Comparison of ENCODE assay signal across 29 cellular contexts in genomic region chr7:83599131-83599530, GRCh38. TPM values are rescaled to one million over a fixed set of nuclear protein-coding genes. Genes with fewer than 3 reads are reported as not detected.
"Had no signal": no experiment of that assay in that cellular context is flagged by ENCODE, and none has a peak within 500 bp of the region (broad histone marks: within the 10 kb centered on the region; RNA-seq: fewer than 3 reads in every experiment).

No MANE protein-coding gene starts in this region.

- ATAC-seq: activated CD8-positive, alpha-beta T cell treated with anti-CD3 and anti-CD28 coated beads for 36 hours; activated naive CD4-positive, alpha-beta T cell treated with anti-CD3 and anti-CD28 coated beads, Interleukin-2, amount 50 U/mL, for 72 hours; Panc1 had no signal

- H3K4me1 Mint-ChIP-seq: activated CD4-positive, alpha-beta T cell treated with anti-CD3 and anti-CD28 coated beads, Interleukin-2, amount 10 ng/mL, durations not matched to agents 24 days and 14 days; central memory CD8-positive, alpha-beta T cell had no signal

- H3K9me3 Mint-ChIP-seq: activated CD4-positive, alpha-beta T cell treated with anti-CD3 and anti-CD28 coated beads, Interleukin-2, amount 10 ng/mL, durations not matched to agents 24 days and 14 days had no signal

- H3K4me3 Mint-ChIP-seq: activated CD4-positive, alpha-beta T cell treated with anti-CD3 and anti-CD28 coated beads, Interleukin-2, amount 10 ng/mL, durations not matched to agents 24 days and 14 days; activated CD8-positive, alpha-beta T cell treated with anti-CD3 and anti-CD28 coated beads for 36 hours; activated naive CD4-positive, alpha-beta T cell treated with anti-CD3 and anti-CD28 coated beads for 36 hours; central memory CD8-positive, alpha-beta T cell had no signal

- H3K4me3 ChIP-seq: cardiac muscle cell, MG63 had no signal

- DNase-seq: activated CD4-positive, alpha-beta T cell treated with anti-CD3 and anti-CD28 coated beads, Interleukin-2, amount 10 ng/mL, durations not matched to agents 24 days and 14 days; activated CD4-positive, alpha-beta T cell treated with anti-CD3 and anti-CD28 coated beads, Interleukin-2, amount 50 U/mL, for 4 hours; activated CD4-positive, CD25-positive, alpha-beta regulatory T cell; activated CD8-positive, alpha-beta T cell treated with anti-CD3 and anti-CD28 coated beads for 36 hours; activated gamma-delta T cell treated with Interleukin-2 at 50 U/mL for 16 hours; activated naive CD4-positive, alpha-beta T cell treated with anti-CD3 and anti-CD28 coated beads for 36 hours; activated T-cell treated with anti-CD3 and anti-CD28 coated beads, Interleukin-2, amount 50 U/mL, for 1 hour; anterior cingulate cortex; Karpas-422; MG63; NCI-H1048; NCI-H1105 treated with DMSO at 0.1 percent for 48 hours; NCI-H1436; NCI-H1694 treated with DMSO at 0.1 percent for 48 hours; NCI-H2029; NCI-H345; NCI-H524 treated with DMSO at 0.1 percent for 48 hours; RPMI8226; SHP77 treated with DMSO at 0.1 percent for 48 hours; SW 1271; T1000; WERI-Rb-1 had no signal

- H3K27me3 Mint-ChIP-seq: activated CD4-positive, alpha-beta T cell treated with anti-CD3 and anti-CD28 coated beads, Interleukin-2, amount 10 ng/mL, durations not matched to agents 24 days and 14 days; activated CD8-positive, alpha-beta T cell treated with anti-CD3 and anti-CD28 coated beads for 36 hours; central memory CD8-positive, alpha-beta T cell had no signal

- H3K36me3 Mint-ChIP-seq: activated naive CD4-positive, alpha-beta T cell treated with anti-CD3 and anti-CD28 coated beads, Interleukin-2, amount 50 U/mL, for 72 hours had no signal

RNA-seq across cellular contexts. Expression of gene SEMA3E, which starts 49.8 kb away (rescaled TPM):
- total RNA-seq: activated CD4-positive, alpha-beta T cell treated with anti-CD3 and anti-CD28 coated beads, Interleukin-2, amount 10 ng/mL, durations not matched to agents 24 days and 14 days; activated CD8-positive, alpha-beta memory T cell treated with anti-CD3 and anti-CD28 coated beads for 36 hours; activated CD8-positive, alpha-beta T cell treated with anti-CD3 and anti-CD28 coated beads for 36 hours; activated naive CD4-positive, alpha-beta T cell treated with anti-CD3 and anti-CD28 coated beads for 36 hours; activated naive CD4-positive, alpha-beta T cell treated with anti-CD3 and anti-CD28 coated beads, Interleukin-2, amount 50 U/mL, for 72 hours; T-helper 1 cell treated with Interleukin-12 subunit alpha and Interleukin-12 subunit beta and Interleukin-4 antibody, amounts not matched to agents 30 ng/mL and 1 ng/mL, for 36 hours; T-helper 2 cell treated with Interferon-gamma antibody and Interleukin-4, amounts not matched to agents 100 ng/mL and 5 ng/mL, for 36 hours had no signal
